In the genomic region with DNA sequence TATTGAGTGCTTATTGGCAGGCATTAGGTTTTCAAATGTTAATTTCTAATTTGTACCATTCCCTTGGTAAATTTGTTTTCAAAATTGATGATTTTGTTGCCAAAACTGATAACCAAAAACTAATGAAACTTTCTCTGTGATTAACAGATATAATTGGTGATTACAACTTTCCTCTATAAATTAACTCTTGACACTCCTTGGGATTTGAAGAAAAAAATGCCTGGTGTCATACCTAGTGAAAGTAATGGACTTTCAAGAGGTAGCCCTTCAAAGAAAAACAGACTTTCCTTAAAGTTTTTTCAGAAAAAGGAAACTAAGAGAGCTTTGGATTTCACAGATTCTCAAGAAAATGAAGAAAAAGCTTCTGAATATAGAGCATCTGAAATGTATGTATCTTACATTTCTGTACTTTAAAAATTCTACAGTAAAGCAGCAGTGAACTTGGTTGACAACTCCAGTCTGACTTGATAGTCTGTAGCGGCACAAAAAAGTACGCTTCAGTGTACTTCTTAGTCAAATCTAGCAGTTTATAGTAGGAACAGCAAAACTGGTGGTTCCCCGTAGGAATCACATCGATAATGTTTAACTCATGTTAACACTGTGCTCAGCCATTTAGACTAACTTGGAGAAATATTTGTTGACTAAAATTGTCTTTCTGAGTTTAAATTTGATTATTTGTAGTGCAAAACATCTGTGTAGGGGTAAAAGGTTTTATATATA, we compare ENCODE assay signal across 9 cellular contexts. TPM values are rescaled to one million over a fixed set of nuclear protein-coding genes. Genes with fewer than 3 reads are reported as not detected.
DNase-seq lines count a peak whose midpoint lies in the region; ATAC-seq and TF ChIP-seq lines count a peak whose summit lies in the region.
"Had no signal": no experiment of that assay in that cellular context is flagged by ENCODE, and none has a peak within 500 bp of the region (broad histone marks: within the 10 kb centered on the region; RNA-seq: fewer than 3 reads in every experiment).

No MANE protein-coding gene starts in this region.

- peaks cover 2 to 3% of the 10 kb centered on the region in 2 donors for H3K9me3 Mint-ChIP-seq in activated T-cell treated with anti-CD3 and anti-CD28 coated beads, Interleukin-2, amount 50 U/mL, for 72 hours
- no peaks in the 10 kb centered on the region for H3K9me3 Mint-ChIP-seq in activated CD8-positive, alpha-beta T cell treated with anti-CD3 and anti-CD28 coated beads for 36 hours

- H3K9me3 ChIP-seq in skeletal muscle satellite cell (replicated peaks; ENCODE audit: low read length) (no peaks in the 10 kb centered on the region), esophagus squamous epithelium (no peaks in the 10 kb centered on the region)

- H3K4me2 ChIP-seq in skeletal muscle satellite cell (ENCODE audit: low read length) = peak overlapping the region; percentile 40

- H3K27me3 Mint-ChIP-seq in activated T-cell treated with anti-CD3 and anti-CD28 coated beads, Interleukin-2, amount 50 U/mL, for 72 hours (ENCODE audit: low read depth) = no peaks in the 10 kb centered on the region
- no peaks in the 10 kb centered on the region for H3K27me3 Mint-ChIP-seq in activated CD8-positive, alpha-beta T cell treated with anti-CD3 and anti-CD28 coated beads for 36 hours

- intact Hi-C loops in activated CD8-positive, alpha-beta T cell treated with anti-CD3 and anti-CD28 coated beads for 36 hours (cut with micrococcal nuclease) = no loop called here
- intact Hi-C loops in esophagus squamous epithelium (cut with DNase I) = no loop called here

- H3K4me1 ChIP-seq in skeletal muscle satellite cell (ENCODE audit: control insufficient read depth, insufficient read depth, low read length) = peaks cover 14% of the 10 kb centered on the region
- H3K4me1 ChIP-seq in esophagus squamous epithelium = peaks cover 12 to 48% (median 21%) of the 10 kb centered on the region in 3 donors

- H3K9ac ChIP-seq in skeletal muscle satellite cell (ENCODE audit: low read depth, low read length) = no peak overlapping the region

- peaks cover 13 to 39% of the 10 kb centered on the region in 2 donors for H3K36me3 Mint-ChIP-seq in activated T-cell treated with anti-CD3 and anti-CD28 coated beads, Interleukin-2, amount 50 U/mL, for 72 hours (ENCODE audit: insufficient read depth in 2 of 2)
- peaks cover 47% of the 10 kb centered on the region for H3K36me3 Mint-ChIP-seq in activated CD8-positive, alpha-beta T cell treated with anti-CD3 and anti-CD28 coated beads for 36 hours (ENCODE audit: low read depth)

- CTCF ChIA-PET in activated CD8-positive, alpha-beta T cell treated with anti-CD3 and anti-CD28 coated beads for 36 hours (lab: Charles Lee) = no interaction called here

- WGBS in esophagus squamous epithelium, 2 donors = 66 to 74% methylated on average over 4 of the region's 4 CpGs

- H3K4me3 Mint-ChIP-seq in activated T-cell treated with anti-CD3 and anti-CD28 coated beads, Interleukin-2, amount 50 U/mL, for 72 hours = peak overlapping the region; percentile 93
- peak overlapping the region; percentile 92 for H3K4me3 Mint-ChIP-seq in activated CD8-positive, alpha-beta T cell treated with anti-CD3 and anti-CD28 coated beads for 36 hours

- peaks cover 26% of the 10 kb centered on the region for H3K36me3 ChIP-seq in skeletal muscle satellite cell (ENCODE audit: insufficient read depth, low read length)
- peaks cover 0 to 37% (median 0%) of the 10 kb centered on the region in 3 donors for H3K36me3 ChIP-seq in esophagus squamous epithelium

- ATAC-seq in activated T-cell treated with anti-CD3 and anti-CD28 coated beads, Interleukin-2, amount 50 U/mL, for 72 hours (replicated peaks in 1 of 2) = no peak
- peak; percentile 26 for ATAC-seq in HG03139 (IDR thresholded peaks at IDR 0.05; ENCODE audit: unreplicated experiment)
- no peak for ATAC-seq in activated CD8-positive, alpha-beta T cell treated with anti-CD3 and anti-CD28 coated beads for 36 hours

- POLR2A ChIA-PET in activated CD8-positive, alpha-beta T cell treated with anti-CD3 and anti-CD28 coated beads for 36 hours (lab: Charles Lee) = no interaction called here

- no peaks in the 10 kb centered on the region for H3K27me3 ChIP-seq in skeletal muscle satellite cell (ENCODE audit: control insufficient read depth, insufficient read depth, low read length)
- H3K27me3 ChIP-seq in esophagus squamous epithelium = no peaks in the 10 kb centered on the region

- peak overlapping the region; percentile 83 for H3K27ac Mint-ChIP-seq in activated T-cell treated with anti-CD3 and anti-CD28 coated beads, Interleukin-2, amount 50 U/mL, for 72 hours
- no peak overlapping the region for H3K27ac Mint-ChIP-seq in activated CD8-positive, alpha-beta T cell treated with anti-CD3 and anti-CD28 coated beads for 36 hours

- DNase-seq in activated T-cell treated with anti-CD3 and anti-CD28 coated beads, Interleukin-2, amount 50 U/mL, for 72 hours = peak in 1 of 2 donors; percentile 14
- no peak for DNase-seq in activated T-cell treated with anti-CD3 and anti-CD28 coated beads, Interleukin-2, amount 50 U/mL, for 48 hours
- DNase-seq in activated CD8-positive, alpha-beta T cell treated with anti-CD3 and anti-CD28 coated beads for 36 hours = no peak
- DNase-seq in AML-193 (lab: John Stamatoyannopoulos, UW) (no peak), NCI-H2227 (lab: John Stamatoyannopoulos, UW; ENCODE audit: unreplicated experiment) (no peak), esophagus squamous epithelium (lab: John Stamatoyannopoulos, UW) (no peak)
- DNase-seq: SIG-M5 had no signal

- peaks cover 56% of the 10 kb centered on the region for H3K4me1 Mint-ChIP-seq in activated T-cell treated with anti-CD3 and anti-CD28 coated beads, Interleukin-2, amount 50 U/mL, for 72 hours (ENCODE audit: low read depth)
- peaks cover 22% of the 10 kb centered on the region for H3K4me1 Mint-ChIP-seq in activated CD8-positive, alpha-beta T cell treated with anti-CD3 and anti-CD28 coated beads for 36 hours (ENCODE audit: low read depth)

- TF ChIP-seq POLR2A in esophagus squamous epithelium (IDR thresholded peaks at IDR 0.05) = no peak

- no peak for TF ChIP-seq CTCF in activated CD8-positive, alpha-beta T cell treated with anti-CD3 and anti-CD28 coated beads for 36 hours (IDR thresholded peaks at IDR 0.05)
- no peak for TF ChIP-seq CTCF in esophagus squamous epithelium (IDR thresholded peaks at IDR 0.05)

- H3K4me3 ChIP-seq in skeletal muscle satellite cell (ENCODE audit: low read length) = no peak overlapping the region
- H3K4me3 ChIP-seq in esophagus squamous epithelium = no peak overlapping the region

- H3K27ac ChIP-seq in esophagus squamous epithelium = no peak overlapping the region

RNA-seq across cellular contexts. Expression of gene USP1, which starts 3.0 kb away (rescaled TPM):
- total RNA-seq in activated T-cell treated with anti-CD3 and anti-CD28 coated beads, Interleukin-2, amount 50 U/mL, for 72 hours = 10 to 100 TPM; 74.8 to 84.3 TPM
- 10 to 100 TPM; 67.3 to 68.1 TPM for total RNA-seq in activated CD8-positive, alpha-beta T cell treated with anti-CD3 and anti-CD28 coated beads for 36 hours
- total RNA-seq in skeletal muscle satellite cell (2012; rRNA removed) = 19.7 and 20.8 TPM in 2 replicates
- total RNA-seq in esophagus squamous epithelium = 10 to 100 TPM; 14.6 to 31.3 (median 24.7) TPM
